Comparison of ENCODE assay signal across 8 cellular contexts in the genomic region with DNA sequence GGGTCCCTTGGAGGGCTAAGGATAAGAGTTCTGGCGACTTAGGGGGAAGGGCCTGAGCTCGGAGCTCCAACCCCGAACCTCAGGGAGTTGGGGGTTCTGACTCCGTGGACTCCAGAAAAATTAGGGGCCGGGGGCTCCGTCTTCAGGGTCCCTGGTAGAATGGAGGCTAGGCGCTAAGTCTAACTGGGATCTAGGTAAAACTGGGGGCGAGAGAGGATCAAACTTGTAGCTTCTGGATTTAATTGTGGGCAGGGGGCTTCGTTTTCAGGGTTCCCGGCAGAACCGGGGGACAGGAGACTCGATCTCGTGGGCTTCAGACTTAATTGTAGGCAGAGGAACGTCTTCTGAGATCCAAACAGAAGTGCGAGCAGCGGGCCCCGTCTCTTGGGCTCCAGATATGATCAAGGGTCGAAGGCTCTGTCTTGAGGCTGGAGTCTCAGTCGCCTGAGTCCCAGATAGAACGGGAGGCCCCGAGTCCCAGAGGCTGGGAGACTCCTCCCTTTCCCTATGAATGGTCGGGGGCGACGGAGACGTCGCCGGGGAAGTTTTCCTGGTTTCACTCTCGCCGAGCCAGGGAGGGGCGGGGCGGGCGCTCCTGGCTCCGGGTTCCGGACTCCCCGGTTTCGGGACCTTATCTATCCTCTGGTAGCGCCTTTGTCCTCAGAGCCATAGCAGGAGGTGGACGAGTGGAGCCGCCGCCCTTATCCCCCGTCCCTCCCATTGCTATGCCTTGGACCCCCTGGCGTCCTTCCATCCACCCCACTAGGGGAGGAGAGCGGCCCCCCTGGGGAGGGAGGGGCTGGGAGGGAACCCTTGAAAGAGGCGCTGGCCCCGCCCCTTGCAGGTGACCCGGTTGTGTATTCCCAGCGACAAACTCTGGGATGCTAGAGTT. TPM values are rescaled to one million over a fixed set of nuclear protein-coding genes. Genes with fewer than 3 reads are reported as not detected.
DNase-seq lines count a peak whose midpoint lies in the region; ATAC-seq and TF ChIP-seq lines count a peak whose summit lies in the region.

No MANE protein-coding gene starts in this region.

- no peaks in the 10 kb centered on the region for H3K9me3 Mint-ChIP-seq in T-helper 2 cell treated with Interferon-gamma antibody and Interleukin-4, amounts not matched to agents 5 μg/mL and 100 μg/mL, for 36 hours
- H3K9me3 Mint-ChIP-seq in dendritic cell treated with granulocyte-macrophage colony-stimulating factor and Interleukin-4, amounts not matched to agents 40 ng/mL and 50 ng/mL, for 4 days = no peaks in the 10 kb centered on the region

- no peak overlapping the region for H3K27ac Mint-ChIP-seq in T-helper 2 cell treated with Interferon-gamma antibody and Interleukin-4, amounts not matched to agents 5 μg/mL and 100 μg/mL, for 36 hours
- H3K27ac Mint-ChIP-seq in dendritic cell treated with granulocyte-macrophage colony-stimulating factor and Interleukin-4, amounts not matched to agents 40 ng/mL and 50 ng/mL, for 4 days = peak overlapping the region; percentile 93

- TF ChIP-seq CTCF in RWPE1 (conservative IDR thresholded peaks at IDR 0.05; ENCODE audit: low read depth) (no peak), liver (IDR thresholded peaks at IDR 0.05; ENCODE audit: low read depth, low read length, missing input control) (peak; percentile 1)

- H3K36me3 ChIP-seq in liver (ENCODE audit: control insufficient read depth in 4 of 4, insufficient read depth in 3 of 4, low read depth in 1 of 4, low read length in 3 of 4) = no peaks in the 10 kb centered on the region

- peak overlapping the region; percentile 81 to 100 for H3K9ac ChIP-seq in liver (ENCODE audit: low read depth in 1 of 2, low read length in 2 of 2)

- TF ChIP-seq RAD21 in liver (IDR thresholded peaks at IDR 0.05) = peak in 1 of 2 donors; percentile 28

- POLR2A ChIA-PET in RWPE1 (lab: Yijun Ruan, JAX; ENCODE audit: low non-redundant PET) = interaction anchor here (0.6 kb wide), 1 partner anchor 43 kb away, joined by 3 read pairs; no protein-coding TSS in a partner anchor

- CTCF ChIA-PET in RWPE1 (lab: Yijun Ruan, JAX) = no interaction called here

- H3K36me3 Mint-ChIP-seq in T-helper 2 cell treated with Interferon-gamma antibody and Interleukin-4, amounts not matched to agents 5 μg/mL and 100 μg/mL, for 36 hours (ENCODE audit: low read depth) = no peaks in the 10 kb centered on the region
- peaks cover 35% of the 10 kb centered on the region for H3K36me3 Mint-ChIP-seq in dendritic cell treated with granulocyte-macrophage colony-stimulating factor and Interleukin-4, amounts not matched to agents 40 ng/mL and 50 ng/mL, for 4 days (ENCODE audit: low read depth)

- H3K9me3 ChIP-seq in liver (ENCODE audit: control insufficient read depth in 4 of 4, low read length in 3 of 4) = no peaks in the 10 kb centered on the region

- peaks cover 36% of the 10 kb centered on the region for H3K27me3 Mint-ChIP-seq in T-helper 2 cell treated with Interferon-gamma antibody and Interleukin-4, amounts not matched to agents 5 μg/mL and 100 μg/mL, for 36 hours (ENCODE audit: low read depth)
- no peaks in the 10 kb centered on the region for H3K27me3 Mint-ChIP-seq in dendritic cell treated with granulocyte-macrophage colony-stimulating factor and Interleukin-4, amounts not matched to agents 40 ng/mL and 50 ng/mL, for 4 days

- 2% methylated on average over 47 of the region's 47 CpGs for WGBS in liver

- no peaks in the 10 kb centered on the region for H3K27me3 ChIP-seq in liver (ENCODE audit: control insufficient read depth in 4 of 4, insufficient read depth in 4 of 4, low read length in 3 of 4)

- peak overlapping the region; percentile 73 for H3K4me3 Mint-ChIP-seq in T-helper 2 cell treated with Interferon-gamma antibody and Interleukin-4, amounts not matched to agents 5 μg/mL and 100 μg/mL, for 36 hours
- peak overlapping the region; percentile 91 for H3K4me3 Mint-ChIP-seq in dendritic cell treated with granulocyte-macrophage colony-stimulating factor and Interleukin-4, amounts not matched to agents 40 ng/mL and 50 ng/mL, for 4 days

- peaks cover 9 to 49% (median 33%) of the 10 kb centered on the region in 4 donors for H3K4me1 ChIP-seq in liver (ENCODE audit: control insufficient read depth in 4 of 4, insufficient read depth in 4 of 4, low read length in 3 of 4)

- H3K27ac ChIP-seq in RWPE1 (peak overlapping the region; percentile 82), liver (ENCODE audit: low read depth in 1 of 2, low read length in 2 of 2) (peak overlapping the region; percentile 87 to 96), substantia nigra (ENCODE audit: low read depth, low read length, poor library complexity, severe bottlenecking) (peak overlapping the region; percentile 42)

- H3K4me3 ChIP-seq in liver (ENCODE audit: low read depth in 1 of 3, low read length in 3 of 3) = peak overlapping the region; percentile 71 to 87 (median 79)

- H3K4me1 Mint-ChIP-seq in T-helper 2 cell treated with Interferon-gamma antibody and Interleukin-4, amounts not matched to agents 5 μg/mL and 100 μg/mL, for 36 hours (ENCODE audit: low read depth) = peaks cover 17% of the 10 kb centered on the region
- peaks cover 65% of the 10 kb centered on the region for H3K4me1 Mint-ChIP-seq in dendritic cell treated with granulocyte-macrophage colony-stimulating factor and Interleukin-4, amounts not matched to agents 40 ng/mL and 50 ng/mL, for 4 days (ENCODE audit: low read depth)

- ATAC-seq in HG03159 (IDR thresholded peaks at IDR 0.05; ENCODE audit: unreplicated experiment) = no peak
- no peak for ATAC-seq in HG02970 (IDR thresholded peaks at IDR 0.05; ENCODE audit: low FRiP score, unreplicated experiment)

- intact Hi-C loops in dendritic cell treated with granulocyte-macrophage colony-stimulating factor and Interleukin-4, amounts not matched to agents 40 ng/mL and 50 ng/mL, for 4 days (cut with micrococcal nuclease) = loop anchor here (2.0 to 10.0 kb wide), 4 partner anchors 21 to 123 kb away; a partner anchor contains a TSS

- no peak for DNase-seq in T-helper 2 cell treated with Interferon-gamma antibody and Interleukin-4, amounts not matched to agents 5 μg/mL and 100 μg/mL, for 36 hours (ENCODE audit: low spot score)
- DNase-seq in T-helper 2 cell (no peak), RWPE1 (ENCODE audit: low spot score) (peak; percentile 55), substantia nigra (lab: John Stamatoyannopoulos, UW) (peak in 12 of 49 donors; percentile 12 to 55 (median 24))

TF ChIP-seq in liver, 16 proteins besides CTCF, POLR2A, EP300 and RAD21 (continues in another document):
- no peak for TF ChIP-seq HNF4G (IDR thresholded peaks at IDR 0.05)
- no peak for TF ChIP-seq FOXA2 (IDR thresholded peaks at IDR 0.05)
- TF ChIP-seq RXRA (IDR thresholded peaks at IDR 0.05) = peak in 1 of 2 donors; percentile 3
- TF ChIP-seq GABPA (IDR thresholded peaks at IDR 0.05 in 1 of 2, conservative IDR thresholded peaks at IDR 0.05 in 1 of 2) = peak in 1 of 2 donors; percentile 19
- TF ChIP-seq SP1 (IDR thresholded peaks at IDR 0.05) = no peak
- TF ChIP-seq JUND (IDR thresholded peaks at IDR 0.05) = no peak
- no peak for TF ChIP-seq NR2F2 (IDR thresholded peaks at IDR 0.05)
- no peak for TF ChIP-seq EGR1 (IDR thresholded peaks at IDR 0.05; ENCODE audit: low read depth in 2 of 2)
- TF ChIP-seq, protein P1, sequence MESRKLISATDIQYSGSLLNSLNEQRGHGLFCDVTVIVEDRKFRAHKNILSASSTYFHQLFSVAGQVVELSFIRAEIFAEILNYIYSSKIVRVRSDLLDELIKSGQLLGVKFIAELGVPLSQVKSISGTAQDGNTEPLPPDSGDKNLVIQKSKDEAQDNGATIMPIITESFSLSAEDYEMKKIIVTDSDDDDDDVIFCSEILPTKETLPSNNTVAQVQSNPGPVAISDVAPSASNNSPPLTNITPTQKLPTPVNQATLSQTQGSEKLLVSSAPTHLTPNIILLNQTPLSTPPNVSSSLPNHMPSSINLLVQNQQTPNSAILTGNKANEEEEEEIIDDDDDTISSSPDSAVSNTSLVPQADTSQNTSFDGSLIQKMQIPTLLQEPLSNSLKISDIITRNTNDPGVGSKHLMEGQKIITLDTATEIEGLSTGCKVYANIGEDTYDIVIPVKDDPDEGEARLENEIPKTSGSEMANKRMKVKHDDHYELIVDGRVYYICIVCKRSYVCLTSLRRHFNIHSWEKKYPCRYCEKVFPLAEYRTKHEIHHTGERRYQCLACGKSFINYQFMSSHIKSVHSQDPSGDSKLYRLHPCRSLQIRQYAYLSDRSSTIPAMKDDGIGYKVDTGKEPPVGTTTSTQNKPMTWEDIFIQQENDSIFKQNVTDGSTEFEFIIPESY (IDR thresholded peaks at IDR 0.05) = peak; percentile 14
- no peak for TF ChIP-seq YY1 (IDR thresholded peaks at IDR 0.05)
- TF ChIP-seq TAF1 (conservative IDR thresholded peaks at IDR 0.05) = peak; percentile 50
- no peak for TF ChIP-seq HNF4A (conservative IDR thresholded peaks at IDR 0.05)
- no peak for TF ChIP-seq FOXA1 (IDR thresholded peaks at IDR 0.05)

RNA-seq across cellular contexts. Expression of a gene that starts 1.3 kb away (rescaled TPM):
- 10 to 100 TPM; 49.4 to 54.9 TPM for total RNA-seq in liver
- 10 to 100 TPM; 56.2 to 77.5 TPM for polyA plus RNA-seq in liver

RNA-seq across cellular contexts. Expression of a gene that starts 38.5 kb away (rescaled TPM):
- 10 to 100 TPM; 15.1 to 87.4 TPM for total RNA-seq in liver
- polyA plus RNA-seq in liver = 10 to 100 TPM; 10.5 to 23.1 TPM

RNA-seq across cellular contexts. Expression of a gene that starts 43.7 kb away (rescaled TPM):
- 10 to 100 TPM; 28.3 to 34.4 TPM for total RNA-seq in liver
- polyA plus RNA-seq in liver = 10 to 100 TPM; 27.0 to 33.0 TPM

RNA-seq across cellular contexts. Expression of a gene that starts 58.2 kb away (rescaled TPM):
- 1,000 to 10,000 TPM; 1,884 to 3,491 TPM for total RNA-seq in liver
- polyA plus RNA-seq in liver = 1,000 to 10,000 TPM; 3,935 to 5,263 TPM
